In the genomic region with DNA sequence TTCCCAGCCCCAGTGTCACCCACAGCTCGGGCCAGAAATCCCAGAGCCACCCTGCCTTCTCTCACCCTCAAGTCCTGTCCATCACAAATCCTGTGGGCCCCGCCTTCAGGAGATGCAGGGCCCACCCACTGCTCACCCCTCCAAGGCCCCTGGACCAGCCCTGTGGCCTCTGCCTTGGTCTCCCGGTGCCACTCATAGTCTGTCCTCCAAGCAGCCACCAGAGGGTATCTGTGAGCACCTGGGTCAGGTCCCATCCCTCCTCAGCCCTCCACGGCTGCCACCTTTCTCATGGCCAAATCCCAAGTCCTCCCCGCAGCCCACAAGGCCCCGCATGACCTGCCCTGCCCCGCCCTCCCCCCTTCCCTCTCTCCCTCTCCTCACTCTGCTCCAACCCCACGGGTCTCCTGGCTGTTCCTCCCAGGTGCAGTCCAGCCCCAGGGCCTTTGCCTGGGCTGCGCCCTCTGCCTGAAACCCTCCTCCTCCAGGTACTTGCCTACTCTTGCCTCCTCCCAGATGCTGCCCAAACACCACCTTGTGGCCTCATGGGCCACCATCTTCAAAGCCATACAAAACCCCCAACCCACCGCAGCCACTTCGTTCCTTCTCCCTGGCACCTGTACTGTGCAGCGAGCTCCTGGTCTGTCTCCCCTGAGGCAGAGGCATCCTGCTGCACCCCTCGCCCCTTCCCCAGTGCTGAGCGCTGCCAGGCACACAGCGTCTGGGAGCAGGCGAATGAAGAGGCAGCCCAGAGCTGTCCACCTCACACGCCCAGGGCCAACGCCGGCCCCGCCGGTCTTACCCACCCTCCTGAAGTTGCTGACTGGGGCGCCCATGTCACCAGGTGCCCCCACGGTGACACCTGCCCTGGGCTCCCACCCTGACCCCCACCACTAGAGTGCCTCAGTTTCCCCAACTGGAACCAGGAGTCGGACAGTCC, we compare ENCODE assay signal across 8 cellular contexts. TPM values are rescaled to one million over a fixed set of nuclear protein-coding genes. Genes with fewer than 3 reads are reported as not detected.
DNase-seq lines count a peak whose midpoint lies in the region; ATAC-seq and TF ChIP-seq lines count a peak whose summit lies in the region.

No MANE protein-coding gene starts in this region.

- H3K27me3 ChIP-seq in mammary epithelial cell (ENCODE audit: insufficient read depth, low read length): no peaks in the 10 kb centered on the region

- intact Hi-C loops in OCI-LY7 (cut with micrococcal nuclease; ENCODE audit: unreplicated experiment): loop anchor here (2.0 kb wide), 1 partner anchor 30 kb away; no protein-coding TSS in a partner anchor
- intact Hi-C loops in mammary epithelial cell (cut with micrococcal nuclease): no loop called here

- no peak for ATAC-seq in HG03108 (IDR thresholded peaks at IDR 0.05; ENCODE audit: unreplicated experiment)
- ATAC-seq in HG02759 (IDR thresholded peaks at IDR 0.05; ENCODE audit: unreplicated experiment): no peak
- ATAC-seq in GM21381 (IDR thresholded peaks at IDR 0.05; ENCODE audit: unreplicated experiment): no peak

- no peak overlapping the region for H3K4me3 Mint-ChIP-seq in activated T-cell treated with anti-CD3 and anti-CD28 coated beads, Interleukin-2, amount 50 U/mL, for 24 hours

- TF ChIP-seq CTCF in OCI-LY7 (conservative IDR thresholded peaks at IDR 0.05; ENCODE audit: low read length) (peak; percentile 68), mammary epithelial cell (conservative IDR thresholded peaks at IDR 0.05 in 1 of 2, IDR thresholded peaks at IDR 0.05 in 1 of 2; ENCODE audit: extremely low read depth in 1 of 2, insufficient read depth in 1 of 2, low read depth in 1 of 2, low read length in 2 of 2) (peak; percentile 40 to 62)

- dilution Hi-C loops in mammary epithelial cell (cut with HindIII; ENCODE audit: low sequenced_read_pairs): loop anchor here (5.0 kb wide), 1 partner anchor 34 kb away; the partner anchor contains the start of gene TCF3

- H3K36me3 ChIP-seq in OCI-LY7 (ENCODE audit: insufficient read depth, low read length): peaks cover 100% of the 10 kb centered on the region
- H3K36me3 ChIP-seq in mammary epithelial cell (ENCODE audit: insufficient read depth, low read length): peaks cover 5% of the 10 kb centered on the region

- H3K9me3 Mint-ChIP-seq in activated T-cell treated with anti-CD3 and anti-CD28 coated beads, Interleukin-2, amount 50 U/mL, for 24 hours: no peaks in the 10 kb centered on the region

- no peaks in the 10 kb centered on the region for H3K27me3 Mint-ChIP-seq in activated T-cell treated with anti-CD3 and anti-CD28 coated beads, Interleukin-2, amount 50 U/mL, for 24 hours

- DNase-seq in activated T-cell treated with anti-CD3 and anti-CD28 coated beads, Interleukin-2, amount 50 U/mL, for 24 hours: no peak
- DNase-seq in activated T-cell treated with anti-CD3 and anti-CD28 coated beads, Interleukin-2, amount 50 U/mL, for 1 hour: no peak
- DNase-seq in OCI-LY7 (ENCODE audit: low spot score) (peak; percentile 64), mammary epithelial cell (peak; percentile 24), myocyte (ENCODE audit: low read depth) (peak; percentile 26)

- H3K9ac ChIP-seq in mammary epithelial cell (ENCODE audit: insufficient read depth, low read length): no peak overlapping the region

- no peak overlapping the region for H3K4me3 ChIP-seq in OCI-LY7 (ENCODE audit: low read depth, low read length, poor library complexity, severe bottlenecking)
- H3K4me3 ChIP-seq in mammary epithelial cell (replicated peaks in 1 of 3; ENCODE audit: insufficient read depth in 1 of 3, low read depth in 2 of 3, low read length in 3 of 3): no peak overlapping the region

- no peaks in the 10 kb centered on the region for H3K9me2 ChIP-seq in OCI-LY7 (ENCODE audit: insufficient read depth, low read length)

- WGBS in mammary epithelial cell (ENCODE audit: low coverage, missing lambda C conversion rate): 93% methylated on average over 15 of the region's 24 CpGs

- peak overlapping the region; percentile 70 for H3K27ac Mint-ChIP-seq in activated T-cell treated with anti-CD3 and anti-CD28 coated beads, Interleukin-2, amount 50 U/mL, for 24 hours

- peaks cover 25% of the 10 kb centered on the region for H3K4me1 Mint-ChIP-seq in activated T-cell treated with anti-CD3 and anti-CD28 coated beads, Interleukin-2, amount 50 U/mL, for 24 hours (ENCODE audit: low read depth)

- BruUV-seq in OCI-LY7 (replicated peaks; lab: Mats Ljungman, UMichigan) (no TSS peak), mammary epithelial cell (replicated peaks; lab: Mats Ljungman, UMichigan) (no TSS peak)

- POLR2A ChIA-PET in OCI-LY7 (lab: Charles Lee): no interaction called here

- in situ Hi-C loops in mammary epithelial cell (cut with MboI; ENCODE audit: low sequenced_read_pairs in 2 of 2): no loop called here

- H3K9me3 ChIP-seq in OCI-LY7 (ENCODE audit: low read length): no peaks in the 10 kb centered on the region
- no peaks in the 10 kb centered on the region for H3K9me3 ChIP-seq in mammary epithelial cell (replicated peaks; ENCODE audit: insufficient read depth, low read length)

- H3K4me1 ChIP-seq in OCI-LY7 (ENCODE audit: insufficient read depth, low read length, poor library complexity, severe bottlenecking) (peaks cover 68% of the 10 kb centered on the region), mammary epithelial cell (ENCODE audit: insufficient read depth, low read length) (no peaks in the 10 kb centered on the region)

- H3K4me2 ChIP-seq in OCI-LY7 (ENCODE audit: low read length) (peak overlapping the region; percentile 44), mammary epithelial cell (ENCODE audit: insufficient read depth, low read depth, low read length) (no peak overlapping the region)

- H4K20me1 ChIP-seq in OCI-LY7 (ENCODE audit: insufficient read depth, low read length) (no peaks in the 10 kb centered on the region), mammary epithelial cell (ENCODE audit: insufficient read depth, low read length) (no peaks in the 10 kb centered on the region)

- H3K79me2 ChIP-seq in OCI-LY7 (ENCODE audit: insufficient read depth, low read depth, low read length) (peaks cover 21% of the 10 kb centered on the region; the same call in 1 of the 2 replicates), mammary epithelial cell (ENCODE audit: insufficient read depth, low read length) (no peaks in the 10 kb centered on the region)

- H2AFZ ChIP-seq in OCI-LY7 (ENCODE audit: low read length): no peak overlapping the region
- no peak overlapping the region for H2AFZ ChIP-seq in mammary epithelial cell (ENCODE audit: low read depth, low read length)

- peak overlapping the region; percentile 58 for H3K27ac ChIP-seq in OCI-LY7 (ENCODE audit: low read depth, low read length, poor library complexity, severe bottlenecking)
- H3K27ac ChIP-seq in mammary epithelial cell (ENCODE audit: insufficient read depth, low read depth, low read length): no peak overlapping the region

- CTCF ChIA-PET in OCI-LY7 (lab: Charles Lee; ENCODE audit: unreplicated experiment): no interaction called here
- CTCF ChIA-PET in mammary epithelial cell (lab: Charles Lee; ENCODE audit: low non-redundant PET): no interaction called here

- H3K36me3 Mint-ChIP-seq in activated T-cell treated with anti-CD3 and anti-CD28 coated beads, Interleukin-2, amount 50 U/mL, for 24 hours (ENCODE audit: low read depth): peaks cover 83% of the 10 kb centered on the region

RNA-seq across cellular contexts. Expression of gene UQCR11, which starts 13.2 kb away (rescaled TPM):
- total RNA-seq in OCI-LY7 (2014; rRNA removed; shearing (Covaris generic)): 85.3 and 86.2 TPM in 2 replicates
- total RNA-seq in OCI-LY7 (2022) (143 and 187 TPM in 2 replicates), mammary epithelial cell (100 to 1,000 TPM in 1 of 2 donors, 10 to 100 TPM in 1; 28.3 to 250 TPM), myocyte (70.9 and 73.3 TPM in 2 replicates)
- 114 TPM for polyA plus RNA-seq in mammary epithelial cell
- polyA minus RNA-seq in mammary epithelial cell: 3.8 TPM
- 492 TPM for polyA plus RNA-seq in myocyte (2012)

RNA-seq across cellular contexts. Expression of gene MBD3, which starts 25.8 kb away (rescaled TPM):
- total RNA-seq in OCI-LY7 (2014; rRNA removed; shearing (Covaris generic)): 147 and 172 TPM in 2 replicates
- total RNA-seq in OCI-LY7 (2022) (168 TPM in 2 replicates), mammary epithelial cell (10 to 100 TPM; 58.5 to 84.3 TPM), myocyte (186 and 193 TPM in 2 replicates)
- 42.7 TPM for polyA plus RNA-seq in mammary epithelial cell
- 34.8 TPM for polyA minus RNA-seq in mammary epithelial cell
- 78.8 TPM for polyA plus RNA-seq in myocyte (2012)

RNA-seq across cellular contexts. Expression of gene TCF3, which starts 34.0 kb away (rescaled TPM):
- total RNA-seq in OCI-LY7 (2014; rRNA removed; shearing (Covaris generic)): 413 and 518 TPM in 2 replicates
- 811 and 878 TPM in 2 replicates for total RNA-seq in OCI-LY7 (2022)
- total RNA-seq in mammary epithelial cell: 100 to 1,000 TPM in 1 of 2 donors, 10 to 100 TPM in 1; 70.7 to 108 TPM
- polyA plus RNA-seq in mammary epithelial cell: 80.6 TPM
- polyA minus RNA-seq in mammary epithelial cell: 71.4 TPM
- 124 and 141 TPM in 2 replicates for total RNA-seq in myocyte
- 93.8 TPM for polyA plus RNA-seq in myocyte (2012)

RNA-seq across cellular contexts. Expression of gene MEX3D, which starts 50.3 kb away (rescaled TPM):
- total RNA-seq in OCI-LY7 (2014; rRNA removed; shearing (Covaris generic)): 11.7 and 13.6 TPM in 2 replicates
- total RNA-seq in OCI-LY7 (2022) (9.4 and 11.9 TPM in 2 replicates), mammary epithelial cell (10 to 100 TPM; 41.1 to 47.2 TPM), myocyte (44.0 and 45.3 TPM in 2 replicates)
- polyA plus RNA-seq in mammary epithelial cell: 10.3 TPM
- 7.2 TPM for polyA minus RNA-seq in mammary epithelial cell
- polyA plus RNA-seq in myocyte (2012): 14.9 TPM

Comparison
In these comparisons a context has a peak if more than half of its experiments do, and no peak if none do; other contexts are left out.
1. DNase-seq: peak in OCI-LY7 (single experiment), mammary epithelial cell (single experiment) and myocyte (single experiment); none in activated T-cell treated with anti-CD3 and anti-CD28 coated beads, Interleukin-2, amount 50 U/mL, for 24 hours (single experiment) and activated T-cell treated with anti-CD3 and anti-CD28 coated beads, Interleukin-2, amount 50 U/mL, for 1 hour (single experiment).